1 cellular context compared by ENCODE assay signal in the genomic region with DNA sequence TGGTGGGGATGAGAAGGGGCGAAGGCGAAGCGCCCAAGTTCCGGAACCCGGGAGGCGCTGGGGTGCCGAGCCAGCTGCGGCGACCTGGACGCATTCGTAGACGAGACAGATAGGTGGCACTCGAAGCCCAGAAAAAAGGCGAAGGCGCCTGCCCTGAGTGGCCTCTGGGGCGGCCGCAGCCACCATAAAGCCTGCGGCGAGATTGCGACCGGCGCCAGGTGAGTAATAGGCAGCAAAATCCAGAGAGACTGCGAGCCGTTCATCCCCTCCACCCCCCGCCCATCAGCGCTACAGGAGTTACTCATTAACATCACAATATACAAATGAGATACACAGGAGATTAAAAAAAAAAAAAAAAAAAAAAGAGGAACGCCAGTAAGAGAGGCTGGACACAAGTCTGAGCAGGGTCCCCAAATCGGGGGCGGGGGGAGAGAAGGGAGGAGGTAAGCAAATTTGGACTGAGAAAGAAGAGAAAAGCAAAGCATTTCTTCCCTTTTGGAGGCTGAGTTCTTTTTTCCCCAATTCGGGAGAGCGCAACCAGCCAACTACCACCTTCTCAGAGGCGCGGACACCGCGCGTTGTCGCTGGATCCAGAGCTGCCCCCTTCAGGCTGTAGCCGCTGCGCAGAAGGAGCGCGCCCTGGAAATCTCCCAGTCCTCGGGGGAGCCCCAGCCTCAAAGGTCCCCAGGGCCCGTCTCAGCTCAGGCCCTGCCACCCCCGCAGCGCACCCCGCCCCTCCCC.
TF ChIP-seq lines count a peak whose summit lies in the region.

No MANE protein-coding gene starts in this region.

TF ChIP-seq in HepG2, 621 proteins besides CTCF, POLR2A, EP300 and RAD21 (continued from another document and continues in another):
- TF ChIP-seq, protein P1, sequence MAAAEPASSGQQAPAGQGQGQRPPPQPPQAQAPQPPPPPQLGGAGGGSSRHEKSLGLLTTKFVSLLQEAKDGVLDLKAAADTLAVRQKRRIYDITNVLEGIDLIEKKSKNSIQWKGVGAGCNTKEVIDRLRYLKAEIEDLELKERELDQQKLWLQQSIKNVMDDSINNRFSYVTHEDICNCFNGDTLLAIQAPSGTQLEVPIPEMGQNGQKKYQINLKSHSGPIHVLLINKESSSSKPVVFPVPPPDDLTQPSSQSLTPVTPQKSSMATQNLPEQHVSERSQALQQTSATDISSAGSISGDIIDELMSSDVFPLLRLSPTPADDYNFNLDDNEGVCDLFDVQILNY (CRISPR knock-in tag; conservative IDR thresholded peaks at IDR 0.05), result no peak
- TF ChIP-seq, protein P2, sequence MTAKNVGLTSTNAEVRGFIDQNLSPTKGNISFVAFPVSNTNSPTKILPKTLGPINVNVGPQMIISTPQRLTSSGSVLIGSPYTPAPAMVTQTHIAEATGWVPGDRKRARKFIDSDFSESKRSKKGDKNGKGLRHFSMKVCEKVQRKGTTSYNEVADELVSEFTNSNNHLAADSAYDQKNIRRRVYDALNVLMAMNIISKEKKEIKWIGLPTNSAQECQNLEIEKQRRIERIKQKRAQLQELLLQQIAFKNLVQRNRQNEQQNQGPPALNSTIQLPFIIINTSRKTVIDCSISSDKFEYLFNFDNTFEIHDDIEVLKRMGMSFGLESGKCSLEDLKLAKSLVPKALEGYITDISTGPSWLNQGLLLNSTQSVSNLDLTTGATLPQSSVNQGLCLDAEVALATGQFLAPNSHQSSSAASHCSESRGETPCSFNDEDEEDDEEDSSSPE (CRISPR knock-in tag; IDR thresholded peaks at IDR 0.05), result peak; percentile 30; the same call in 1 of the 2 replicates
- TF ChIP-seq NCOA2 (CRISPR knock-in tag; IDR thresholded peaks at IDR 0.05), result no peak; the same call in 1 of the 2 replicates
- TF ChIP-seq ZNF883 (CRISPR knock-in tag; IDR thresholded peaks at IDR 0.05; ENCODE audit: not compliant biosample characterization), result no peak
- TF ChIP-seq PLRG1 (conservative IDR thresholded peaks at IDR 0.05), result no peak
- TF ChIP-seq, protein P3, sequence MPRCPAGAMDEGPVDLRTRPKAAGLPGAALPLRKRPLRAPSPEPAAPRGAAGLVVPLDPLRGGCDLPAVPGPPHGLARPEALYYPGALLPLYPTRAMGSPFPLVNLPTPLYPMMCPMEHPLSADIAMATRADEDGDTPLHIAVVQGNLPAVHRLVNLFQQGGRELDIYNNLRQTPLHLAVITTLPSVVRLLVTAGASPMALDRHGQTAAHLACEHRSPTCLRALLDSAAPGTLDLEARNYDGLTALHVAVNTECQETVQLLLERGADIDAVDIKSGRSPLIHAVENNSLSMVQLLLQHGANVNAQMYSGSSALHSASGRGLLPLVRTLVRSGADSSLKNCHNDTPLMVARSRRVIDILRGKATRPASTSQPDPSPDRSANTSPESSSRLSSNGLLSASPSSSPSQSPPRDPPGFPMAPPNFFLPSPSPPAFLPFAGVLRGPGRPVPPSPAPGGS (CRISPR knock-in tag; IDR thresholded peaks at IDR 0.05), result no peak
- TF ChIP-seq ELF1 (CRISPR knock-in tag; IDR thresholded peaks at IDR 0.05), result peak; percentile 40; the same call in 1 of the 2 replicates
- TF ChIP-seq ETV6 (CRISPR knock-in tag; conservative IDR thresholded peaks at IDR 0.05), result no peak
- no peak for TF ChIP-seq ZNF296 (CRISPR knock-in tag; conservative IDR thresholded peaks at IDR 0.05)
- TF ChIP-seq ATF7-NPFF (CRISPR knock-in tag; IDR thresholded peaks at IDR 0.05; ENCODE audit: low read depth), result no peak
- TF ChIP-seq ZSCAN9 (CRISPR knock-in tag; IDR thresholded peaks at IDR 0.05; ENCODE audit: borderline replicate concordance), result no peak
- no peak for TF ChIP-seq ZMYM3 (CRISPR knock-in tag; IDR thresholded peaks at IDR 0.05)
- no peak for TF ChIP-seq NFRKB (IDR thresholded peaks at IDR 0.05)
- TF ChIP-seq NFIC (IDR thresholded peaks at IDR 0.05; ENCODE audit: low read length), result no peak
- TF ChIP-seq RBM22 (optimal IDR thresholded peaks at IDR 0.05; ENCODE audit: low read length), result no peak
- TF ChIP-seq SRSF4 (IDR thresholded peaks at IDR 0.05; ENCODE audit: low read depth, low read length, poor library complexity, severe bottlenecking), result no peak
- no peak for TF ChIP-seq ZBTB20 (CRISPR knock-in tag; IDR thresholded peaks at IDR 0.05; ENCODE audit: borderline replicate concordance, low read depth)
- no peak for TF ChIP-seq MED8 (CRISPR knock-in tag; IDR thresholded peaks at IDR 0.05; ENCODE audit: insufficient replicate concordance)
- TF ChIP-seq PITX1 (CRISPR knock-in tag; IDR thresholded peaks at IDR 0.05), result peak; percentile 52
- TF ChIP-seq ZNF260 (CRISPR knock-in tag; IDR thresholded peaks at IDR 0.05; ENCODE audit: borderline replicate concordance, low read depth), result no peak
- TF ChIP-seq ELF3 (CRISPR knock-in tag; IDR thresholded peaks at IDR 0.05), result peak; percentile 49; the same call in 1 of the 2 replicates
- peak; percentile 20; the same call in 1 of the 2 replicates for TF ChIP-seq ZNF12 (CRISPR knock-in tag; IDR thresholded peaks at IDR 0.05)
- no peak for TF ChIP-seq ZNF253 (CRISPR knock-in tag; IDR thresholded peaks at IDR 0.05; ENCODE audit: borderline replicate concordance)
- TF ChIP-seq, protein P4, sequence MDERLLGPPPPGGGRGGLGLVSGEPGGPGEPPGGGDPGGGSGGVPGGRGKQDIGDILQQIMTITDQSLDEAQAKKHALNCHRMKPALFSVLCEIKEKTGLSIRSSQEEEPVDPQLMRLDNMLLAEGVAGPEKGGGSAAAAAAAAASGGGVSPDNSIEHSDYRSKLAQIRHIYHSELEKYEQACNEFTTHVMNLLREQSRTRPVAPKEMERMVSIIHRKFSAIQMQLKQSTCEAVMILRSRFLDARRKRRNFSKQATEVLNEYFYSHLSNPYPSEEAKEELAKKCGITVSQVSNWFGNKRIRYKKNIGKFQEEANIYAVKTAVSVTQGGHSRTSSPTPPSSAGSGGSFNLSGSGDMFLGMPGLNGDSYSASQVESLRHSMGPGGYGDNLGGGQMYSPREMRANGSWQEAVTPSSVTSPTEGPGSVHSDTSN (CRISPR knock-in tag; IDR thresholded peaks at IDR 0.05), result no peak
- TF ChIP-seq KLF15 (CRISPR knock-in tag; IDR thresholded peaks at IDR 0.05; ENCODE audit: borderline replicate concordance), result no peak
- TF ChIP-seq, protein P5, sequence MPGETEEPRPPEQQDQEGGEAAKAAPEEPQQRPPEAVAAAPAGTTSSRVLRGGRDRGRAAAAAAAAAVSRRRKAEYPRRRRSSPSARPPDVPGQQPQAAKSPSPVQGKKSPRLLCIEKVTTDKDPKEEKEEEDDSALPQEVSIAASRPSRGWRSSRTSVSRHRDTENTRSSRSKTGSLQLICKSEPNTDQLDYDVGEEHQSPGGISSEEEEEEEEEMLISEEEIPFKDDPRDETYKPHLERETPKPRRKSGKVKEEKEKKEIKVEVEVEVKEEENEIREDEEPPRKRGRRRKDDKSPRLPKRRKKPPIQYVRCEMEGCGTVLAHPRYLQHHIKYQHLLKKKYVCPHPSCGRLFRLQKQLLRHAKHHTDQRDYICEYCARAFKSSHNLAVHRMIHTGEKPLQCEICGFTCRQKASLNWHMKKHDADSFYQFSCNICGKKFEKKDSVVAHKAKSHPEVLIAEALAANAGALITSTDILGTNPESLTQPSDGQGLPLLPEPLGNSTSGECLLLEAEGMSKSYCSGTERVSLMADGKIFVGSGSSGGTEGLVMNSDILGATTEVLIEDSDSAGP (CRISPR knock-in tag; IDR thresholded peaks at IDR 0.05; ENCODE audit: borderline replicate concordance), result no peak
- TF ChIP-seq U2AF2 (IDR thresholded peaks at IDR 0.05; ENCODE audit: low read depth, low read length), result no peak
- TF ChIP-seq GPN1 (CRISPR knock-in tag; IDR thresholded peaks at IDR 0.05; ENCODE audit: borderline replicate concordance), result no peak
- no peak for TF ChIP-seq CBX2 (IDR thresholded peaks at IDR 0.05; ENCODE audit: low read depth, low read length)
- TF ChIP-seq CBX2 (CRISPR knock-in tag; IDR thresholded peaks at IDR 0.05; ENCODE audit: low read depth), result no peak
- TF ChIP-seq ZNF382 (CRISPR knock-in tag; IDR thresholded peaks at IDR 0.05; ENCODE audit: borderline replicate concordance), result no peak
- TF ChIP-seq ZNF644 (CRISPR knock-in tag; IDR thresholded peaks at IDR 0.05; ENCODE audit: low read depth), result no peak
- TF ChIP-seq, protein P6, sequence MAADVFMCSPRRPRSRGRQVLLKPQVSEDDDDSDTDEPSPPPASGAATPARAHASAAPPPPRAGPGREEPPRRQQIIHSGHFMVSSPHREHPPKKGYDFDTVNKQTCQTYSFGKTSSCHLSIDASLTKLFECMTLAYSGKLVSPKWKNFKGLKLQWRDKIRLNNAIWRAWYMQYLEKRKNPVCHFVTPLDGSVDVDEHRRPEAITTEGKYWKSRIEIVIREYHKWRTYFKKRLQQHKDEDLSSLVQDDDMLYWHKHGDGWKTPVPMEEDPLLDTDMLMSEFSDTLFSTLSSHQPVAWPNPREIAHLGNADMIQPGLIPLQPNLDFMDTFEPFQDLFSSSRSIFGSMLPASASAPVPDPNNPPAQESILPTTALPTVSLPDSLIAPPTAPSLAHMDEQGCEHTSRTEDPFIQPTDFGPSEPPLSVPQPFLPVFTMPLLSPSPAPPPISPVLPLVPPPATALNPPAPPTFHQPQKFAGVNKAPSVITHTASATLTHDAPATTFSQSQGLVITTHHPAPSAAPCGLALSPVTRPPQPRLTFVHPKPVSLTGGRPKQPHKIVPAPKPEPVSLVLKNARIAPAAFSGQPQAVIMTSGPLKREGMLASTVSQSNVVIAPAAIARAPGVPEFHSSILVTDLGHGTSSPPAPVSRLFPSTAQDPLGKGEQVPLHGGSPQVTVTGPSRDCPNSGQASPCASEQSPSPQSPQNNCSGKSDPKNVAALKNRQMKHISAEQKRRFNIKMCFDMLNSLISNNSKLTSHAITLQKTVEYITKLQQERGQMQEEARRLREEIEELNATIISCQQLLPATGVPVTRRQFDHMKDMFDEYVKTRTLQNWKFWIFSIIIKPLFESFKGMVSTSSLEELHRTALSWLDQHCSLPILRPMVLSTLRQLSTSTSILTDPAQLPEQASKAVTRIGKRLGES (CRISPR knock-in tag; IDR thresholded peaks at IDR 0.05; ENCODE audit: borderline replicate concordance), result no peak
- no peak for TF ChIP-seq TBL1XR1 (IDR thresholded peaks at IDR 0.05; ENCODE audit: borderline replicate concordance, low read length, partially characterized antibody)
- no peak for TF ChIP-seq SRSF1 (optimal IDR thresholded peaks at IDR 0.05; ENCODE audit: low read depth, low read length)
- TF ChIP-seq HNF4G (IDR thresholded peaks at IDR 0.05; ENCODE audit: borderline replicate concordance, low read depth, low read length), result no peak
- no peak for TF ChIP-seq HNF4G (CRISPR knock-in tag; IDR thresholded peaks at IDR 0.05; ENCODE audit: borderline replicate concordance, low read depth)
- TF ChIP-seq, protein P7, sequence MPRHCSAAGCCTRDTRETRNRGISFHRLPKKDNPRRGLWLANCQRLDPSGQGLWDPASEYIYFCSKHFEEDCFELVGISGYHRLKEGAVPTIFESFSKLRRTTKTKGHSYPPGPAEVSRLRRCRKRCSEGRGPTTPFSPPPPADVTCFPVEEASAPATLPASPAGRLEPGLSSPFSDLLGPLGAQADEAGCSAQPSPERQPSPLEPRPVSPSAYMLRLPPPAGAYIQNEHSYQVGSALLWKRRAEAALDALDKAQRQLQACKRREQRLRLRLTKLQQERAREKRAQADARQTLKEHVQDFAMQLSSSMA (CRISPR knock-in tag; IDR thresholded peaks at IDR 0.05), result no peak
- TF ChIP-seq KDM5A (IDR thresholded peaks at IDR 0.05; ENCODE audit: borderline replicate concordance, low read length), result peak; percentile 15; the same call in 1 of the 2 replicates
- TF ChIP-seq SAP130 (CRISPR knock-in tag; IDR thresholded peaks at IDR 0.05; ENCODE audit: low read depth), result peak; percentile 56; the same call in 1 of the 2 replicates
- no peak; the same call in 1 of the 2 replicates for TF ChIP-seq ZNF124 (CRISPR knock-in tag; IDR thresholded peaks at IDR 0.05)
- TF ChIP-seq ZNF326 (CRISPR knock-in tag; IDR thresholded peaks at IDR 0.05; ENCODE audit: borderline replicate concordance), result no peak
- TF ChIP-seq, protein P8, sequence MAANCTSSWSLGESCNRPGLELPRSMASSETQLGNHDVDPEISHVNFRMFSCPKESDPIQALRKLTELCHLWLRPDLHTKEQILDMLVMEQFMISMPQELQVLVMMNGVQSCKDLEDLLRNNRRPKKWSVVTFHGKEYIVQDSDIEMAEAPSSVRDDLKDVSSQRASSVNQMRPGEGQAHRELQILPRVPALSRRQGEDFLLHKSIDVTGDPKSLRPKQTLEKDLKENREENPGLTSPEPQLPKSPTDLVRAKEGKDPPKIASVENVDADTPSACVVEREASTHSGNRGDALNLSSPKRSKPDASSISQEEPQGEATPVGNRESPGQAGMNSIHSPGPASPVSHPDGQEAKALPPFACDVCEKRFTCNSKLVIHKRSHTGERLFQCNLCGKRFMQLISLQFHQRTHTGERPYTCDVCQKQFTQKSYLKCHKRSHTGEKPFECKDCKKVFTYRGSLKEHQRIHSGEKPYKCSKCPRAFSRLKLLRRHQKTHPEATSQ (CRISPR knock-in tag; IDR thresholded peaks at IDR 0.05; ENCODE audit: borderline replicate concordance), result no peak
- TF ChIP-seq, protein P9, sequence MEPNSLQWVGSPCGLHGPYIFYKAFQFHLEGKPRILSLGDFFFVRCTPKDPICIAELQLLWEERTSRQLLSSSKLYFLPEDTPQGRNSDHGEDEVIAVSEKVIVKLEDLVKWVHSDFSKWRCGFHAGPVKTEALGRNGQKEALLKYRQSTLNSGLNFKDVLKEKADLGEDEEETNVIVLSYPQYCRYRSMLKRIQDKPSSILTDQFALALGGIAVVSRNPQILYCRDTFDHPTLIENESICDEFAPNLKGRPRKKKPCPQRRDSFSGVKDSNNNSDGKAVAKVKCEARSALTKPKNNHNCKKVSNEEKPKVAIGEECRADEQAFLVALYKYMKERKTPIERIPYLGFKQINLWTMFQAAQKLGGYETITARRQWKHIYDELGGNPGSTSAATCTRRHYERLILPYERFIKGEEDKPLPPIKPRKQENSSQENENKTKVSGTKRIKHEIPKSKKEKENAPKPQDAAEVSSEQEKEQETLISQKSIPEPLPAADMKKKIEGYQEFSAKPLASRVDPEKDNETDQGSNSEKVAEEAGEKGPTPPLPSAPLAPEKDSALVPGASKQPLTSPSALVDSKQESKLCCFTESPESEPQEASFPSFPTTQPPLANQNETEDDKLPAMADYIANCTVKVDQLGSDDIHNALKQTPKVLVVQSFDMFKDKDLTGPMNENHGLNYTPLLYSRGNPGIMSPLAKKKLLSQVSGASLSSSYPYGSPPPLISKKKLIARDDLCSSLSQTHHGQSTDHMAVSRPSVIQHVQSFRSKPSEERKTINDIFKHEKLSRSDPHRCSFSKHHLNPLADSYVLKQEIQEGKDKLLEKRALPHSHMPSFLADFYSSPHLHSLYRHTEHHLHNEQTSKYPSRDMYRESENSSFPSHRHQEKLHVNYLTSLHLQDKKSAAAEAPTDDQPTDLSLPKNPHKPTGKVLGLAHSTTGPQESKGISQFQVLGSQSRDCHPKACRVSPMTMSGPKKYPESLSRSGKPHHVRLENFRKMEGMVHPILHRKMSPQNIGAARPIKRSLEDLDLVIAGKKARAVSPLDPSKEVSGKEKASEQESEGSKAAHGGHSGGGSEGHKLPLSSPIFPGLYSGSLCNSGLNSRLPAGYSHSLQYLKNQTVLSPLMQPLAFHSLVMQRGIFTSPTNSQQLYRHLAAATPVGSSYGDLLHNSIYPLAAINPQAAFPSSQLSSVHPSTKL (CRISPR knock-in tag; IDR thresholded peaks at IDR 0.05), result peak; percentile 56
- TF ChIP-seq ZBTB3 (CRISPR knock-in tag; IDR thresholded peaks at IDR 0.05; ENCODE audit: borderline replicate concordance, low read depth), result no peak
- TF ChIP-seq GABPB1 (CRISPR knock-in tag; IDR thresholded peaks at IDR 0.05), result peak; percentile 55; the same call in 1 of the 2 replicates
- TF ChIP-seq TAF1 (CRISPR knock-in tag; IDR thresholded peaks at IDR 0.05), result peak; percentile 75
- TF ChIP-seq ZNF557 (CRISPR knock-in tag; IDR thresholded peaks at IDR 0.05), result no peak
- TF ChIP-seq, protein P10, sequence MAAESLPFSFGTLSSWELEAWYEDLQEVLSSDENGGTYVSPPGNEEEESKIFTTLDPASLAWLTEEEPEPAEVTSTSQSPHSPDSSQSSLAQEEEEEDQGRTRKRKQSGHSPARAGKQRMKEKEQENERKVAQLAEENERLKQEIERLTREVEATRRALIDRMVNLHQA (CRISPR knock-in tag; IDR thresholded peaks at IDR 0.05), result no peak
- no peak for TF ChIP-seq CENPT (CRISPR knock-in tag; IDR thresholded peaks at IDR 0.05; ENCODE audit: low read depth)
